In the genomic region with DNA sequence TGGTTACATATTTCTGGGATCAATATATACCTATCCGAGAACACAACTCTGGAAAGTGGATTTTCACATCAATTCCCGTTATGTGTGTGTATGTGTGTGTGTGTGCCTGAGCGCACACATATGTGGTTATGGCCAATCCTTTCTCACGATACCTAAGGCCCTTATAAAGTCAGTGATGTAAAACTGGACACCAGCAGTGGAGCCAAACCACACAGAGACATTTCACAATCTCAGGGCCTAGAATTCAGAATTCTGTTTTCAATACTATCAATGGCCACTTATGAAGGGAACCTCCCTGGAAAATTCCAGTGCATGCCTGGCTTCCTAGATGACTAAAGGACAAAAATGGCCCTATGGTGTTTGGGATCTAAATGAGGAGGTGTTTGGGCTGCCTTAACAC, we compare ENCODE assay signal across 1 cellular context.
TF ChIP-seq lines count a peak whose summit lies in the region.

No MANE protein-coding gene starts in this region.

TF ChIP-seq in IMR-90, 13 proteins besides CTCF, POLR2A, EP300 and RAD21:
- peak; percentile 66; the same call in 1 of the 2 replicates for TF ChIP-seq CEBPB (IDR thresholded peaks at IDR 0.05; ENCODE audit: low read depth, low read length)
- TF ChIP-seq RFX5 (IDR thresholded peaks at IDR 0.05; ENCODE audit: low read depth, low read length) = no peak
